Comparison of ENCODE assay signal across 11 cellular contexts in genomic region chr7:77887567-77887966, GRCh38.
A peak's percentile ranks its signal among the peaks of the same experiment; 100 is the strongest.
DNase-seq lines count a peak whose midpoint lies in the region; ATAC-seq and TF ChIP-seq lines count a peak whose summit lies in the region.
"Had no signal": no experiment of that assay in that cellular context is flagged by ENCODE, and none has a peak within 500 bp of the region (broad histone marks: within the 10 kb centered on the region; RNA-seq: fewer than 3 reads in every experiment).

No MANE protein-coding gene starts in this region.

- peak; percentile 78 for DNase-seq in AG04449 (ENCODE audit: low read depth, low spot score)
- peak; percentile 65 for DNase-seq in adipocyte (ENCODE audit: low read depth)
- DNase-seq in hepatic stellate cell (ENCODE audit: low spot score) = peak; percentile 55
- DNase-seq in anterior cingulate cortex (lab: John Stamatoyannopoulos, UW) = no peak
- DNase-seq in nucleus accumbens (lab: John Stamatoyannopoulos, UW) = no peak
- no peak for DNase-seq in NCI-H510A treated with DMSO at 0.1 percent for 48 hours (lab: John Stamatoyannopoulos, UW)
- DNase-seq: central memory CD4-positive, alpha-beta T cell; naive B cell; T-helper 9 cell had no signal

- H3K9ac ChIP-seq in adipocyte (ENCODE audit: low read length) = no peak overlapping the region

- ATAC-seq in GM19351 (IDR thresholded peaks at IDR 0.05; ENCODE audit: unreplicated experiment) = peak; percentile 44
- ATAC-seq in GM18909 (IDR thresholded peaks at IDR 0.05; ENCODE audit: poor library complexity, unreplicated experiment) = no peak

- TF ChIP-seq CTCF in AG04449 (IDR thresholded peaks at IDR 0.05; ENCODE audit: insufficient read depth, low read length, missing control alignments) = no peak

- H3K4me3 ChIP-seq in AG04449 (ENCODE audit: low read depth, low read length) (no peak overlapping the region), adipocyte (ENCODE audit: low read length) (no peak overlapping the region)

- CTCF ChIA-PET in AG04449 (lab: Yijun Ruan, JAX) = no interaction called here

- no peaks in the 10 kb centered on the region for H3K9me3 ChIP-seq in adipocyte (ENCODE audit: control insufficient read depth, low read length)

- H3K4me1 ChIP-seq in adipocyte (ENCODE audit: control insufficient read depth, insufficient read depth, low read length) = peaks cover 7% of the 10 kb centered on the region

- POLR2A ChIA-PET in AG04449 (lab: Yijun Ruan, JAX) = interaction anchor here (0.6 to 1.2 kb wide), 3 partner anchors 27 to 53 kb away, joined by 3 to 5 read pairs (median 4); no protein-coding TSS in a partner anchor

- no peaks in the 10 kb centered on the region for H3K36me3 ChIP-seq in adipocyte (ENCODE audit: control insufficient read depth, insufficient read depth, low read length, severe bottlenecking)

- H3K27me3 ChIP-seq in adipocyte (replicated peaks; ENCODE audit: control insufficient read depth, insufficient read depth, low read length) = no peaks in the 10 kb centered on the region

Comparison
In these comparisons a context has a peak if more than half of its experiments do, and no peak if none do; other contexts are left out.
1. DNase-seq: peak in AG04449 (single experiment), adipocyte (single experiment) and hepatic stellate cell (single experiment); none in anterior cingulate cortex (0 of 58), nucleus accumbens (0 of 56) and NCI-H510A treated with DMSO at 0.1 percent for 48 hours (single experiment).